In the genomic region with DNA sequence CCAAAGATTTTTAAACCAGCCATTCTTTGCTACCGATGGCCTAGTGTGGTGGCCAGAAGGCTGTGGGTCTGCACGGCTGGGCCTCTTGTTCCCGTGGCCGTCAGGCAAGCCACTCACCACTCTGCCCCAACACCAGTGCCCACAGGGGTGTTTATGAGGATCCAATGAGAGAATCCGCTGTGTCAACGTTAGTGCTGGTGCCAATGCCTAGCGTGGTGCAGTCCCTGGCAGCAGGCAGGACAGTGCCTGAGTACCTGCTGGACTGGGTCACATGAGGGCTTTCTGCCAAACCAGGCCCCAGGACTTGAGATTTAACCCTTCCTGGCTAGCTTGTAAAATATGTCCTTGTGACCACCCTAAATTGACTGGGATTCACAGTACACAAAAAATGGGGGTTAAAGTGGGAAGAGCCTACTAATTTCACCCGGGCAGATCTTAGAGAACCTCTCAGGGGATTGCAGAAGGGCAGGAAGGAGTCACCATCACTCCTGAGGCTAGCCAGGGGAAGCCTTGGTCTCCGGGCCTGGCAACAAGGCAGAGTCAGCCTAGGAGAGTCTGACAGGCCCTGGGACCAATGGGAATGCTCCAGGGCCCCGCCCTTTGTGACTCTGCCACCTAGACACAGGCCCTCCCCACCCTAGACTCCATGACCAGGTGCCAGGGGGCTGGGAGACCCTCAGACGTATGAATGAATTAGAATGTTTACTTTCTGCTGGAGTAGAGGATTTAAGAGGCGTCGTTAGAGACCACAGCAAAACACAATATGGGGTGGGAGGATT, we compare ENCODE assay signal across 1 cellular context.
TF ChIP-seq lines count a peak whose summit lies in the region.

No MANE protein-coding gene starts in this region.

TF ChIP-seq in K562, 482 proteins besides CTCF, POLR2A, EP300 and RAD21:
- TF ChIP-seq, protein P1, sequence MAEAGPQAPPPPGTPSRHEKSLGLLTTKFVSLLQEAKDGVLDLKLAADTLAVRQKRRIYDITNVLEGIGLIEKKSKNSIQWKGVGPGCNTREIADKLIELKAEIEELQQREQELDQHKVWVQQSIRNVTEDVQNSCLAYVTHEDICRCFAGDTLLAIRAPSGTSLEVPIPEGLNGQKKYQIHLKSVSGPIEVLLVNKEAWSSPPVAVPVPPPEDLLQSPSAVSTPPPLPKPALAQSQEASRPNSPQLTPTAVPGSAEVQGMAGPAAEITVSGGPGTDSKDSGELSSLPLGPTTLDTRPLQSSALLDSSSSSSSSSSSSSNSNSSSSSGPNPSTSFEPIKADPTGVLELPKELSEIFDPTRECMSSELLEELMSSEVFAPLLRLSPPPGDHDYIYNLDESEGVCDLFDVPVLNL (CRISPR knock-in tag; IDR thresholded peaks at IDR 0.05; ENCODE audit: low read depth) = no peak
- peak; percentile 64 for TF ChIP-seq PKNOX1 (IDR thresholded peaks at IDR 0.05)
